ENCODE assay signal across 25 cellular contexts in the genomic region with DNA sequence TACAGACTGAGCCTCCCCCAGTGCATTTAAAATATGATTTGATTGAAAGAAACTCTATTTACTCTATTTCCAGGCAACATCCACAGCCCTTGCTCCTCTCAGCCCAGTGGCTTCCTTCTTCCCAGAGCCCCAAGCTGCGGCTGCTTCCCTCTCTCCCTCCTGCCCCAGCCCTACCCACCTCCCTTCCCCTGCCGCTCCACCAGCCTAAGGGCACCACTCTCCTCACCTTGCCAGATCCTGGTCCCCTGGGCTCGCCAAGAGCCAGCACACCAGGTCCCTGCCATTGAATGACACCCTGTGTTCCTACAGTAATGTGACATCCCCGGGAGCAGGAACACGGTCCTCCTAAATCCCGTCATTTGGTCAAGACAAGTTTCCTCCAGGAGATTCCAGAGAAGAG.
DNase-seq lines count a peak whose midpoint lies in the region; TF ChIP-seq lines count a peak whose summit lies in the region.
"Had no signal": no experiment of that assay in that cellular context is flagged by ENCODE, and none has a peak within 500 bp of the region (broad histone marks: within the 10 kb centered on the region; RNA-seq: fewer than 3 reads in every experiment).

No MANE protein-coding gene starts in this region.

- no peak overlapping the region for H2BK12ac ChIP-seq in neuronal stem cell (ENCODE audit: low read length)

- no peaks in the 10 kb centered on the region for H3K79me1 ChIP-seq in neuronal stem cell (ENCODE audit: low read depth, low read length)

- H3K4me3 Mint-ChIP-seq in glutamatergic neuron (ENCODE audit: unreplicated experiment): no peak overlapping the region
- H3K4me3 Mint-ChIP-seq: B cell; CD4-positive, alpha-beta T cell; CD8-positive, alpha-beta T cell had no signal

- peaks cover 10% of the 10 kb centered on the region for H3K9me3 Mint-ChIP-seq in glutamatergic neuron (ENCODE audit: unreplicated experiment)
- H3K9me3 Mint-ChIP-seq: CD4-positive, alpha-beta T cell; CD8-positive, alpha-beta T cell had no signal

- DNase-seq in D341Med (ENCODE audit: low spot score) (peak; percentile 63), WERI-Rb-1 (no peak), glutamatergic neuron (no peak), neuronal stem cell (ENCODE audit: low spot score) (no peak), thyroid gland (no peak), NCI-H146 treated with DMSO at 0.1 percent for 48 hours (lab: John Stamatoyannopoulos, UW; ENCODE audit: unreplicated experiment) (no peak), NCI-H1930 (lab: John Stamatoyannopoulos, UW) (no peak)
- DNase-seq: AML-193; Caco-2; Calu3; CD4-positive, alpha-beta T cell; CD8-positive, alpha-beta T cell; DMS 273 treated with DMSO at 0.1 percent for 48 hours; DMS153; DMS53; DMS79; DND-41; EL; GDM1 had no signal

- peaks cover 25% of the 10 kb centered on the region for H3K4me1 Mint-ChIP-seq in glutamatergic neuron (ENCODE audit: low read depth, unreplicated experiment)

- no peak overlapping the region for H3K4ac ChIP-seq in neuronal stem cell (ENCODE audit: low read length)

- H3K9me3 ChIP-seq in WERI-Rb-1 (ENCODE audit: severe bottlenecking) (no peaks in the 10 kb centered on the region), neuronal stem cell (replicated peaks in 1 of 2; ENCODE audit: control insufficient read depth in 2 of 2, insufficient read depth in 1 of 2, low read depth in 1 of 2, low read length in 2 of 2) (peaks cover 0 to 4% of the 10 kb centered on the region in 2 donors), thyroid gland (no peaks in the 10 kb centered on the region)
- H3K9me3 ChIP-seq: A549; BLaER1 treated with 17β-estradiol and CSF1 and Interleukin-3, amounts not matched to agents 10 nM and 100 nM; Caco-2 had no signal

- WGBS in neuronal stem cell (ENCODE audit: extremely low coverage in 2 of 2, insufficient read length in 2 of 2, insufficient replicate concordance in 1 of 2), 2 donors: no CpG with 5 or more reads among the region's 6 CpGs
- 65 to 69% methylated on average over 6 of the region's 6 CpGs for WGBS in thyroid gland, 2 donors

- no peak overlapping the region for H3K9ac ChIP-seq in neuronal stem cell (ENCODE audit: low read depth, low read length, poor library complexity)
- H3K9ac ChIP-seq: BLaER1 treated with 17β-estradiol and CSF1 and Interleukin-3, amounts not matched to agents 10 nM and 100 nM had no signal

- intact Hi-C loops in thyroid gland (cut with DNase I): no loop called here

- no peak overlapping the region for H3K4me3 ChIP-seq in WERI-Rb-1 (ENCODE audit: low read depth, low read length)
- H3K4me3 ChIP-seq in neuronal stem cell (ENCODE audit: low read length in 2 of 2): no peak overlapping the region
- no peak overlapping the region for H3K4me3 ChIP-seq in thyroid gland (replicated peaks in 1 of 3)
- H3K4me3 ChIP-seq: A549; BLaER1 treated with 17β-estradiol and CSF1 and Interleukin-3, amounts not matched to agents 10 nM and 100 nM; GM12878 had no signal

- H2AK5ac ChIP-seq in neuronal stem cell (ENCODE audit: low read depth, low read length): peak overlapping the region; percentile 47

- H3K23ac ChIP-seq in neuronal stem cell (ENCODE audit: low read depth, low read length, poor library complexity): no peak overlapping the region

- H2AFZ ChIP-seq in neuronal stem cell (ENCODE audit: low read length): no peak overlapping the region

- peak overlapping the region; percentile 37 for H2BK15ac ChIP-seq in neuronal stem cell (ENCODE audit: low read length)

- H3K18ac ChIP-seq in neuronal stem cell (ENCODE audit: low read length): peak overlapping the region; percentile 90

- no peak overlapping the region for H3K4me2 ChIP-seq in neuronal stem cell (ENCODE audit: insufficient read depth, low read length, poor library complexity, severe bottlenecking)
- H3K4me2 ChIP-seq: A549 had no signal

- H3K36me3 ChIP-seq in WERI-Rb-1 (no peaks in the 10 kb centered on the region), neuronal stem cell (replicated peaks in 1 of 2; ENCODE audit: control insufficient read depth in 2 of 2, insufficient read depth in 2 of 2, low read length in 2 of 2) (no peaks in the 10 kb centered on the region), thyroid gland (no peaks in the 10 kb centered on the region)
- H3K36me3 ChIP-seq: BLaER1 treated with 17β-estradiol and CSF1 and Interleukin-3, amounts not matched to agents 10 nM and 100 nM had no signal

- H4K8ac ChIP-seq in neuronal stem cell (ENCODE audit: low read depth, low read length): no peak overlapping the region

- no peak overlapping the region for H2BK120ac ChIP-seq in neuronal stem cell (ENCODE audit: low read depth, low read length)

- H2BK5ac ChIP-seq in neuronal stem cell (ENCODE audit: low read length): no peak overlapping the region

- peak overlapping the region; percentile 67 for H3K27ac Mint-ChIP-seq in glutamatergic neuron (ENCODE audit: unreplicated experiment)
- H3K27ac Mint-ChIP-seq: B cell; CD4-positive, alpha-beta T cell; CD8-positive, alpha-beta T cell had no signal

- H3K4me1 ChIP-seq in neuronal stem cell (ENCODE audit: control insufficient read depth in 2 of 2, insufficient read depth in 1 of 2, low read depth in 1 of 2, low read length in 2 of 2) (peaks cover 0 to 26% of the 10 kb centered on the region in 2 donors), thyroid gland (no peaks in the 10 kb centered on the region)
- H3K4me1 ChIP-seq: A549, Caco-2 had no signal

- no peak for TF ChIP-seq POLR2A in thyroid gland (IDR thresholded peaks at IDR 0.05)

- H4K91ac ChIP-seq in neuronal stem cell (ENCODE audit: low read depth, low read length, poor library complexity): no peak overlapping the region

- H3K27me3 Mint-ChIP-seq in glutamatergic neuron (ENCODE audit: unreplicated experiment): peaks cover 30% of the 10 kb centered on the region

- H3K27me3 ChIP-seq in WERI-Rb-1 (ENCODE audit: insufficient read depth, low read depth, severe bottlenecking) (no peaks in the 10 kb centered on the region), neuronal stem cell (ENCODE audit: control insufficient read depth in 3 of 3, insufficient read depth in 3 of 3, low read depth in 1 of 3, low read length in 3 of 3) (peaks cover 0 to 71% (median 0%) of the 10 kb centered on the region in 3 experiments), thyroid gland (no peaks in the 10 kb centered on the region)

- no peaks in the 10 kb centered on the region for H3K36me3 Mint-ChIP-seq in glutamatergic neuron (ENCODE audit: unreplicated experiment)
- H3K36me3 Mint-ChIP-seq: CD8-positive, alpha-beta T cell had no signal

- H3K27ac ChIP-seq in WERI-Rb-1 (peak overlapping the region; percentile 68), neuronal stem cell (replicated peaks; ENCODE audit: low read length) (no peak overlapping the region), thyroid gland (no peak overlapping the region)
- H3K27ac ChIP-seq: 22Rv1; A549; BLaER1 treated with 17β-estradiol and CSF1 and Interleukin-3, amounts not matched to agents 10 nM and 100 nM; C4-2B had no signal

- H3K14ac ChIP-seq in neuronal stem cell (ENCODE audit: low read length): no peak overlapping the region

- TF ChIP-seq CTCF in WERI-Rb-1 (IDR thresholded peaks at IDR 0.05; ENCODE audit: low read depth, low read length): no peak
- no peak for TF ChIP-seq CTCF in glutamatergic neuron (IDR thresholded peaks at IDR 0.05; ENCODE audit: partially characterized antibody, unreplicated experiment)
- no peak for TF ChIP-seq CTCF in thyroid gland (IDR thresholded peaks at IDR 0.05)
